In the genomic region with DNA sequence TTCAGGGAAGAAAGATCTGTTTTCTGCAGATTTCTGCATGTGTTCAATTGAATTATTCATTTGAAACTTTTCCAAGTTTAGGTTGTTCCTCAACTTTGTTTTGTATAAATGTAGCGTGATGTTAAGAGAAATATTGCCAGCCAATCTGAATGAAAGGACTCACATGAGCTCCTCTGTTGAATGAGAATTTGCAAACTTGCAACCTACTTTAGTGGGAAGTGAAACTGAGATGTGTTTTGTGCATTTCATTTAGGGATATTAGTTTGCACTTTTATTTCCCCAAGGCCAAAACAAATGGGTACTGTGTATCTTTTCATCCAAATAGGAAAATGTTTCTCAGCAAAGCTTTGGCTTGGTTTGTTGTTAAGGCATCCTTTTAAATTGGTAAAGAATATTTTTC, we compare ENCODE assay signal across 16 cellular contexts.
DNase-seq lines count a peak whose midpoint lies in the region; ATAC-seq and TF ChIP-seq lines count a peak whose summit lies in the region.
"Had no signal": no experiment of that assay in that cellular context is flagged by ENCODE, and none has a peak within 500 bp of the region (broad histone marks: within the 10 kb centered on the region; RNA-seq: fewer than 3 reads in every experiment).

No MANE protein-coding gene starts in this region.

- no peaks in the 10 kb centered on the region for H3K9me3 Mint-ChIP-seq in activated CD8-positive, alpha-beta T cell treated with anti-CD3 and anti-CD28 coated beads for 36 hours
- H3K9me3 Mint-ChIP-seq: activated T-cell treated with anti-CD3 and anti-CD28 coated beads, Interleukin-2, amount 50 U/mL, for 4 hours; CD8-positive, alpha-beta memory T cell had no signal

- peaks cover 2% of the 10 kb centered on the region for H3K4me1 Mint-ChIP-seq in activated CD8-positive, alpha-beta T cell treated with anti-CD3 and anti-CD28 coated beads for 36 hours (ENCODE audit: low read depth)
- H3K4me1 Mint-ChIP-seq: WTC11 had no signal

- no peak for TF ChIP-seq CTCF in activated CD8-positive, alpha-beta T cell treated with anti-CD3 and anti-CD28 coated beads for 36 hours (IDR thresholded peaks at IDR 0.05)

- POLR2A ChIA-PET in activated CD8-positive, alpha-beta T cell treated with anti-CD3 and anti-CD28 coated beads for 36 hours (lab: Charles Lee) = no interaction called here

- H3K4me3 Mint-ChIP-seq in activated CD8-positive, alpha-beta T cell treated with anti-CD3 and anti-CD28 coated beads for 36 hours = no peak overlapping the region
- H3K4me3 Mint-ChIP-seq: activated T-cell treated with anti-CD3 and anti-CD28 coated beads, Interleukin-2, amount 50 U/mL, for 4 hours; CD8-positive, alpha-beta memory T cell; WTC11 had no signal

- H3K36me3 Mint-ChIP-seq in activated CD8-positive, alpha-beta T cell treated with anti-CD3 and anti-CD28 coated beads for 36 hours (ENCODE audit: low read depth) = no peaks in the 10 kb centered on the region
- H3K36me3 Mint-ChIP-seq: CD8-positive, alpha-beta memory T cell; WTC11 had no signal

- ATAC-seq in HG02798 (IDR thresholded peaks at IDR 0.05; ENCODE audit: poor library complexity, unreplicated experiment) = peak; percentile 46
- no peak for ATAC-seq in activated CD8-positive, alpha-beta T cell treated with anti-CD3 and anti-CD28 coated beads for 36 hours
- ATAC-seq in GM19023 (IDR thresholded peaks at IDR 0.05; ENCODE audit: unreplicated experiment) = no peak
- ATAC-seq: activated T-cell treated with anti-CD3 and anti-CD28 coated beads, Interleukin-2, amount 50 U/mL, for 4 hours; WTC11 had no signal

- CTCF ChIA-PET in activated CD8-positive, alpha-beta T cell treated with anti-CD3 and anti-CD28 coated beads for 36 hours (lab: Charles Lee) = interaction anchor here (0.6 to 1.7 kb wide), 8 partner anchors 21 to 428 kb away, joined by 3 to 12 read pairs (median 4); no protein-coding TSS in a partner anchor

- no peak overlapping the region for H3K27ac Mint-ChIP-seq in activated CD8-positive, alpha-beta T cell treated with anti-CD3 and anti-CD28 coated beads for 36 hours
- H3K27ac Mint-ChIP-seq: CD8-positive, alpha-beta memory T cell; WTC11 had no signal

- peaks cover 1% of the 10 kb centered on the region for H3K27me3 Mint-ChIP-seq in activated CD8-positive, alpha-beta T cell treated with anti-CD3 and anti-CD28 coated beads for 36 hours

- intact Hi-C loops in activated CD8-positive, alpha-beta T cell treated with anti-CD3 and anti-CD28 coated beads for 36 hours (cut with micrococcal nuclease) = loop anchor here (2.0 kb wide), 1 partner anchor 428 kb away; no protein-coding TSS in a partner anchor

- DNase-seq in SIG-M5 treated with dmso at 0.1 percent for 504 hours (lab: John Stamatoyannopoulos, UW; ENCODE audit: unreplicated experiment) (peak; percentile 5), SIG-M5 (lab: John Stamatoyannopoulos, UW) (no peak), NAMALWA (ENCODE audit: low spot score) (peak; percentile 59), glomerular visceral epithelial cell (ENCODE audit: extremely low spot score) (no peak), H4 (ENCODE audit: low spot score) (no peak)
- DNase-seq in activated CD8-positive, alpha-beta T cell treated with anti-CD3 and anti-CD28 coated beads for 36 hours = no peak
- DNase-seq: GDM1; heart left ventricle; KBM-7; NCI-H2081; NK-92 treated with Interleukin-12 subunit alpha and Interleukin-12 subunit beta, amount 100 ng/mL, for 24 hours had no signal

Comparison
In these comparisons a context has a peak if more than half of its experiments do, and no peak if none do; other contexts are left out.
1. DNase-seq: peak in SIG-M5 treated with dmso at 0.1 percent for 504 hours (single experiment) and NAMALWA (single experiment); none in SIG-M5 (single experiment), glomerular visceral epithelial cell (single experiment), activated CD8-positive, alpha-beta T cell treated with anti-CD3 and anti-CD28 coated beads for 36 hours (single experiment) and H4 (single experiment).